In the genomic region with DNA sequence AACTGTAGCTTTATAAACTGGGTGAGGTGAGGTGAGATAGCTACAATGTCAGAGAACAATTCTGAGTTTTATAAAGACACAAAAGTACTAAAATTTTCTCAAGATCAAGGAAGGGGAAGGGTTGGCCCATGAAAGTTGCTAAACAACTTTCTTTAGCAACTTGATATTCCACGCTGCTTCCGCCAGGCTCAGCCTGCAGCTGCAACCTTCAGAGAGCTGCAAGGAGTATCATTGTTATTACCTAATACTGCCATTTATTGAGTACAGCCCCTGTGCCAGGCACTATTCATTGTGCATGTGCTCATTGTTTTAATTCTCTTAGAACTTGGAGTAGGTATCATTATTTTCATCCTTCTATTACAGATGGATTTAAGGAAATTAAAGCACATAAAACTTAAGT, we compare ENCODE assay signal across 1 cellular context.
TF ChIP-seq lines count a peak whose summit lies in the region.

No MANE protein-coding gene starts in this region.

TF ChIP-seq in GM23338, 12 proteins besides CTCF, POLR2A, EP300 and RAD21 (continued from another document):
- no peak for TF ChIP-seq ZNF462 (CRISPR knock-in tag; IDR thresholded peaks at IDR 0.05)
- TF ChIP-seq EZH2phosphoT487 (IDR thresholded peaks at IDR 0.05; ENCODE audit: unreplicated experiment) = no peak
- TF ChIP-seq CREB1 (CRISPR knock-in tag; IDR thresholded peaks at IDR 0.05; ENCODE audit: low read depth) = no peak
- no peak for TF ChIP-seq ZNF331 (CRISPR knock-in tag; IDR thresholded peaks at IDR 0.05; ENCODE audit: low read depth)
- no peak for TF ChIP-seq EZH2 (IDR thresholded peaks at IDR 0.05; ENCODE audit: low read depth, unreplicated experiment)
- TF ChIP-seq ZNF114 (CRISPR knock-in tag; IDR thresholded peaks at IDR 0.05) = no peak
- TF ChIP-seq STAT1 (IDR thresholded peaks at IDR 0.05; ENCODE audit: unreplicated experiment) = no peak
- TF ChIP-seq REST (IDR thresholded peaks at IDR 0.05; ENCODE audit: unreplicated experiment) = no peak
- TF ChIP-seq POLR2AphosphoS5 (IDR thresholded peaks at IDR 0.05; ENCODE audit: low read depth) = no peak
- TF ChIP-seq, protein P1, sequence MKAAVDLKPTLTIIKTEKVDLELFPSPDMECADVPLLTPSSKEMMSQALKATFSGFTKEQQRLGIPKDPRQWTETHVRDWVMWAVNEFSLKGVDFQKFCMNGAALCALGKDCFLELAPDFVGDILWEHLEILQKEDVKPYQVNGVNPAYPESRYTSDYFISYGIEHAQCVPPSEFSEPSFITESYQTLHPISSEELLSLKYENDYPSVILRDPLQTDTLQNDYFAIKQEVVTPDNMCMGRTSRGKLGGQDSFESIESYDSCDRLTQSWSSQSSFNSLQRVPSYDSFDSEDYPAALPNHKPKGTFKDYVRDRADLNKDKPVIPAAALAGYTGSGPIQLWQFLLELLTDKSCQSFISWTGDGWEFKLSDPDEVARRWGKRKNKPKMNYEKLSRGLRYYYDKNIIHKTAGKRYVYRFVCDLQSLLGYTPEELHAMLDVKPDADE (IDR thresholded peaks at IDR 0.05) = no peak
